ENCODE assay signal across 8 cellular contexts in genomic region chr13:27389891-27390290, GRCh38.
"Had no signal": no experiment of that assay in that cellular context is flagged by ENCODE, and none has a peak within 500 bp of the region (broad histone marks: within the 10 kb centered on the region; RNA-seq: fewer than 3 reads in every experiment).

No MANE protein-coding gene starts in this region.

- H3K27ac ChIP-seq: GM23248, KMS-11 had no signal

- H3K9me3 ChIP-seq: HAP-1 had no signal

- H3K4me1 ChIP-seq: HAP-1 had no signal

- H3K36me3 ChIP-seq: HAP-1 had no signal

- DNase-seq: GM23248, GOT3, H7, HFFc6, KBM-7 had no signal

- H3K4me3 ChIP-seq: GM23248, HAP-1 had no signal

- FAIRE-seq: HepG2 had no signal
